Comparison of ENCODE assay signal across 32 cellular contexts in the genomic region with DNA sequence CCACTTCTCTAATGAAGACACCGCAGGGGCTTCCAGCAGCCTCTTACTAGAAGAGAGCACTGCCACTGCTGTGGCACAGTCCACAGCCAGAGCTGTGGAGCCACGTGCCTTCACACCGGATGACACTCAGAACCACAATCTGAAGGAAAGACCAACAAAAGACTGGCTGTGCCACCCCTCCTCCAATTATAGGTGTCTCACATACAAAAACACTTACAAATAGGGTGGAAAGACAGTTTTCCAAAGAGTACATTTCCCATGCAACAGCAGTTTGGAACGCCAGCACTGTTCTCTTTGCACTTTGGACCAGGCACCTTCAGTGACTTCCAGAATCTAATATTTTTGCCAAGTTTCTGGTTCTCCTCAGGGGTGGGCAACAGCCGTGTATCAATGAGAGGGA.
"Had no signal": no experiment of that assay in that cellular context is flagged by ENCODE, and none has a peak within 500 bp of the region (broad histone marks: within the 10 kb centered on the region; RNA-seq: fewer than 3 reads in every experiment).

No MANE protein-coding gene starts in this region.

- H3K4me3 ChIP-seq: colonic mucosa, esophagus muscularis mucosa, lung, mucosa of descending colon, psoas muscle, smooth muscle cell, suprapubic skin, transverse colon, upper lobe of right lung, vagina had no signal

- H3K4me2 ChIP-seq: smooth muscle cell had no signal

- H3K4me3 Mint-ChIP-seq: dendritic cell treated with granulocyte-macrophage colony-stimulating factor and Interleukin-4, amounts not matched to agents 40 ng/mL and 50 ng/mL, for 4 days; memory B cell; mesothelial cell of epicardium; naive B cell; nephron progenitor cell; stimulated activated naive CD8-positive, alpha-beta T cell treated with anti-CD3 and anti-CD28 coated beads, Interleukin-15, amount 100 ng/mL, for 72 hours had no signal

- H3K27me3 Mint-ChIP-seq: dendritic cell treated with granulocyte-macrophage colony-stimulating factor and Interleukin-4, amounts not matched to agents 40 ng/mL and 50 ng/mL, for 4 days had no signal

- DNase-seq: colonic mucosa; effector CD8-positive, alpha-beta T cell; foreskin melanocyte; hypothalamus; islet precursor cell; kidney glomerular epithelial cell; left colon; left ventricle myocardium superior; mucosa of descending colon; naive B cell; nephron progenitor cell; nucleus accumbens; psoas muscle; right cardiac atrium; stimulated activated CD4-positive, alpha-beta T cell treated with anti-CD3 and anti-CD28 coated beads, Interleukin-12 subunit alpha, Interleukin-12 subunit beta, amount 100 ng/mL, for 4 hours; stimulated activated CD4-positive, alpha-beta T cell treated with anti-CD3 and anti-CD28 coated beads, Interleukin-1b, Interleukin-23, amount 100 ng/mL, for 48 hours; stimulated activated CD4-positive, alpha-beta T cell treated with anti-CD3 and anti-CD28 coated beads, Interleukin-4, amount 100 ng/mL, for 1 hour; stimulated activated CD8-positive, alpha-beta memory T cell treated with anti-CD3 and anti-CD28 coated beads, Interleukin-4, amount 100 ng/mL, for 48 hours; stimulated activated naive CD4-positive, alpha-beta T cell; stimulated activated naive CD8-positive, alpha-beta T cell treated with anti-CD3 and anti-CD28 coated beads, Interleukin-15, amount 100 ng/mL, for 72 hours; transverse colon; upper lobe of right lung had no signal

- H3K4me1 ChIP-seq: colonic mucosa, suprapubic skin, upper lobe of right lung, vagina had no signal

- H3K27ac Mint-ChIP-seq: immature natural killer cell; memory B cell; mesothelial cell of epicardium; nephron progenitor cell; stimulated activated naive CD8-positive, alpha-beta T cell treated with anti-CD3 and anti-CD28 coated beads, Interleukin-15, amount 100 ng/mL, for 72 hours had no signal

- H3K27me3 ChIP-seq: colonic mucosa, esophagus muscularis mucosa, suprapubic skin, transverse colon, upper lobe of right lung, vagina had no signal

- ATAC-seq: left colon; left ventricle myocardium superior; mucosa of descending colon; psoas muscle; right cardiac atrium; stimulated activated naive CD8-positive, alpha-beta T cell treated with anti-CD3 and anti-CD28 coated beads, Interleukin-15, amount 100 ng/mL, for 72 hours; upper lobe of right lung had no signal

- H3K27ac ChIP-seq: colonic mucosa, esophagus muscularis mucosa, psoas muscle, suprapubic skin, transverse colon, upper lobe of right lung, vagina had no signal

- FAIRE-seq: endothelial cell of umbilical vein had no signal

- H3K9me3 ChIP-seq: colonic mucosa, esophagus muscularis mucosa, mucosa of descending colon, psoas muscle, suprapubic skin, transverse colon, upper lobe of right lung, vagina had no signal

- H3K36me3 ChIP-seq: colonic mucosa, transverse colon, upper lobe of right lung had no signal

- H3K9me3 Mint-ChIP-seq: dendritic cell treated with granulocyte-macrophage colony-stimulating factor and Interleukin-4, amounts not matched to agents 40 ng/mL and 50 ng/mL, for 4 days; immature natural killer cell; memory B cell; mesothelial cell of epicardium; naive B cell; nephron progenitor cell; stimulated activated naive CD8-positive, alpha-beta T cell treated with anti-CD3 and anti-CD28 coated beads, Interleukin-15, amount 100 ng/mL, for 72 hours had no signal

- H3K36me3 Mint-ChIP-seq: immature natural killer cell, memory B cell, mesothelial cell of epicardium, naive B cell had no signal
